8 cellular contexts compared by ENCODE assay signal in genomic region chr2:47903781-47904447, GRCh38. TPM values are rescaled to one million over a fixed set of nuclear protein-coding genes. Genes with fewer than 3 reads are reported as not detected.
A peak's percentile ranks its signal among the peaks of the same experiment; 100 is the strongest.
DNase-seq lines count a peak whose midpoint lies in the region; ATAC-seq and TF ChIP-seq lines count a peak whose summit lies in the region.

No MANE protein-coding gene starts in this region.

- peak overlapping the region; percentile 87 for H3K27ac ChIP-seq in CD8-positive, alpha-beta memory T cell (ENCODE audit: low read depth, low read length)
- H3K27ac ChIP-seq in OCI-LY1 (ENCODE audit: low read depth, low read length, poor library complexity, severe bottlenecking): peak overlapping the region; percentile 84

- H3K36me3 Mint-ChIP-seq in CD8-positive, alpha-beta memory T cell: peaks cover 0 to 19% (median 0%) of the 10 kb centered on the region in 3 donors

- peak overlapping the region; percentile 73 for H3K4me2 ChIP-seq in OCI-LY1 (ENCODE audit: low read length)

- no peaks in the 10 kb centered on the region for H3K9me3 ChIP-seq in CD8-positive, alpha-beta memory T cell (ENCODE audit: low read length)
- H3K9me3 ChIP-seq in OCI-LY1 (ENCODE audit: low read length): no peaks in the 10 kb centered on the region
- no peaks in the 10 kb centered on the region for H3K9me3 ChIP-seq in endocrine pancreas (ENCODE audit: control insufficient read depth, low read length)
- H3K9me3 ChIP-seq in neuron (ENCODE audit: low read length): no peaks in the 10 kb centered on the region

- DNase-seq in CD8-positive, alpha-beta memory T cell: peak in 1 of 5 donors; percentile 20
- DNase-seq in NCI-H187 (lab: John Stamatoyannopoulos, UW): no peak
- no peak for DNase-seq in stimulated activated CD4-positive, alpha-beta T cell treated with anti-CD3 and anti-CD28 coated beads, Interleukin-15, amount 100 ng/mL, for 24 hours
- DNase-seq in HPDE6-E6E7 (ENCODE audit: extremely low spot score): no peak

- POLR2A ChIA-PET in CD8-positive, alpha-beta memory T cell (lab: Charles Lee): no interaction called here

- no peaks in the 10 kb centered on the region for H4K20me1 ChIP-seq in OCI-LY1 (ENCODE audit: insufficient read depth, low read length)

- no peaks in the 10 kb centered on the region for H3K9me3 Mint-ChIP-seq in CD8-positive, alpha-beta memory T cell

- no peak for TF ChIP-seq CTCF in OCI-LY1 (IDR thresholded peaks at IDR 0.05; ENCODE audit: low read length)

- peaks cover 61% of the 10 kb centered on the region for H3K79me2 ChIP-seq in OCI-LY1 (ENCODE audit: insufficient read depth, low read length)

- H3K27me3 ChIP-seq in CD8-positive, alpha-beta memory T cell (ENCODE audit: insufficient read depth, low read length, poor library complexity, severe bottlenecking): no peaks in the 10 kb centered on the region
- no peaks in the 10 kb centered on the region for H3K27me3 ChIP-seq in OCI-LY1 (ENCODE audit: insufficient read depth, low read length)
- no peaks in the 10 kb centered on the region for H3K27me3 ChIP-seq in endocrine pancreas (ENCODE audit: control insufficient read depth, insufficient read depth, low read length)
- no peaks in the 10 kb centered on the region for H3K27me3 ChIP-seq in neuron (ENCODE audit: insufficient read depth, low read length)

- no peaks in the 10 kb centered on the region for H3K36me3 ChIP-seq in CD8-positive, alpha-beta memory T cell (ENCODE audit: insufficient read depth, low read length)
- H3K36me3 ChIP-seq in OCI-LY1 (ENCODE audit: insufficient read depth, low read length) (no peaks in the 10 kb centered on the region), endocrine pancreas (ENCODE audit: control insufficient read depth, insufficient read depth, low read length) (no peaks in the 10 kb centered on the region), neuron (ENCODE audit: insufficient read depth, low read length) (no peaks in the 10 kb centered on the region)

- H3F3A ChIP-seq in OCI-LY1 (ENCODE audit: insufficient read depth, low read length): no peaks in the 10 kb centered on the region

- H3K4me1 ChIP-seq in CD8-positive, alpha-beta memory T cell (ENCODE audit: insufficient read depth, low read length): peaks cover 39% of the 10 kb centered on the region
- H3K4me1 ChIP-seq in OCI-LY1 (ENCODE audit: insufficient read depth, low read length, severe bottlenecking): peaks cover 44% of the 10 kb centered on the region
- peaks cover 10% of the 10 kb centered on the region for H3K4me1 ChIP-seq in endocrine pancreas (ENCODE audit: control insufficient read depth, insufficient read depth, low read length)
- H3K4me1 ChIP-seq in neuron (ENCODE audit: insufficient read depth, low read length): peaks cover 16% of the 10 kb centered on the region

- H3K4me3 ChIP-seq in CD8-positive, alpha-beta memory T cell (ENCODE audit: low read length): peak overlapping the region; percentile 72
- H3K4me3 ChIP-seq in OCI-LY1 (ENCODE audit: low read depth, low read length, poor library complexity, severe bottlenecking): peak overlapping the region; percentile 93
- H3K4me3 ChIP-seq in endocrine pancreas (ENCODE audit: control insufficient read depth, insufficient read depth, low read length): peak overlapping the region; percentile 98
- H3K4me3 ChIP-seq in neuron (ENCODE audit: low read length): peak overlapping the region; percentile 61

- ATAC-seq in HG02610 (IDR thresholded peaks at IDR 0.05; ENCODE audit: unreplicated experiment): no peak

- H3K4me1 Mint-ChIP-seq in CD8-positive, alpha-beta memory T cell: peaks cover 51 to 61% (median 56%) of the 10 kb centered on the region in 3 donors

- H3K4me3 Mint-ChIP-seq in CD8-positive, alpha-beta memory T cell: peak overlapping the region; percentile 94 to 99 (median 98)

- H3K9me2 ChIP-seq in OCI-LY1 (ENCODE audit: low read depth, low read length): no peaks in the 10 kb centered on the region

- peak overlapping the region; percentile 90 to 99 (median 96) for H3K27ac Mint-ChIP-seq in CD8-positive, alpha-beta memory T cell

- H2AFZ ChIP-seq in OCI-LY1 (ENCODE audit: low read length): no peak overlapping the region
- no peak overlapping the region for H2AFZ ChIP-seq in neuron (ENCODE audit: low read depth, low read length)

- peaks cover 0 to 3% of the 10 kb centered on the region in 2 donors for H3K27me3 Mint-ChIP-seq in CD8-positive, alpha-beta memory T cell

- H3K9ac ChIP-seq in OCI-LY1 (ENCODE audit: low read length) (peak overlapping the region; percentile 90), endocrine pancreas (ENCODE audit: control insufficient read depth, insufficient read depth, low read length) (peak overlapping the region; percentile 98)

- CTCF ChIA-PET in CD8-positive, alpha-beta memory T cell (lab: Charles Lee): interaction anchor here (0.7 kb wide), 1 partner anchor 150 kb away, joined by 3 read pairs; no protein-coding TSS in a partner anchor

RNA-seq across cellular contexts. Expression of gene FBXO11, which starts 2.4 kb away (rescaled TPM):
- 10 to 100 TPM; 41.2 to 41.8 TPM for total RNA-seq in CD8-positive, alpha-beta memory T cell
- polyA plus RNA-seq in CD8-positive, alpha-beta memory T cell: 9.9 TPM
